In genomic region chr11:112100457-112100856, GRCh38 we compare ENCODE assay signal across 24 cellular contexts. TPM values are rescaled to one million over a fixed set of nuclear protein-coding genes. Genes with fewer than 3 reads are reported as not detected.
DNase-seq lines count a peak whose midpoint lies in the region; ATAC-seq, FAIRE-seq and TF ChIP-seq lines count a peak whose summit lies in the region.
"Had no signal": no experiment of that assay in that cellular context is flagged by ENCODE, and none has a peak within 500 bp of the region (broad histone marks: within the 10 kb centered on the region; RNA-seq: fewer than 3 reads in every experiment).

No MANE protein-coding gene starts in this region.

- TF ChIP-seq CTCF in IMR-90 (conservative IDR thresholded peaks at IDR 0.05; ENCODE audit: low read depth, low read length) (no peak), K562 (IDR thresholded peaks at IDR 0.05 in 2 of 3, conservative IDR thresholded peaks at IDR 0.05 in 1 of 3; ENCODE audit: insufficient read depth in 2 of 3, low read depth in 1 of 3, low read length in 3 of 3) (no peak), psoas muscle (IDR thresholded peaks at IDR 0.05) (no peak), Peyer's patch (IDR thresholded peaks at IDR 0.05) (no peak)

- no peaks in the 10 kb centered on the region for H3K27me3 ChIP-seq in IMR-90 (ENCODE audit: control insufficient read depth, insufficient read depth, low read length)
- no peaks in the 10 kb centered on the region for H3K27me3 ChIP-seq in K562 (ENCODE audit: control insufficient read depth in 2 of 2, insufficient read depth in 2 of 2, low read length in 2 of 2)
- no peaks in the 10 kb centered on the region for H3K27me3 ChIP-seq in psoas muscle (ENCODE audit: insufficient read depth in 3 of 3, low read length in 2 of 3)
- no peaks in the 10 kb centered on the region for H3K27me3 ChIP-seq in Peyer's patch
- H3K27me3 ChIP-seq: MG63, ovary, right atrium auricular region, tibial nerve had no signal

- peak overlapping the region; percentile 93 for H3K4ac ChIP-seq in IMR-90 (ENCODE audit: low read depth, low read length)

- H4K20me1 ChIP-seq in IMR-90 (ENCODE audit: insufficient read depth, low read length) (no peaks in the 10 kb centered on the region), K562 (replicated peaks; ENCODE audit: control insufficient read depth, insufficient read depth, low read length) (peaks cover 5% of the 10 kb centered on the region; the same call in 1 of the 2 replicates)

- peak overlapping the region; percentile 46; the same call in 1 of the 2 replicates for H2AK5ac ChIP-seq in IMR-90 (ENCODE audit: low read depth, low read length)

- peak overlapping the region; percentile 76 for H4K5ac ChIP-seq in IMR-90 (ENCODE audit: low read depth, low read length)

- in situ Hi-C loops in IMR-90 (cut with MboI; ENCODE audit: low sequenced_read_pairs) = loop anchor here (25.0 kb wide), 1 partner anchor 1187 kb away; no protein-coding TSS in a partner anchor
- in situ Hi-C loops in K562 (cut with MboI) = no loop called here

- H3K4me3 ChIP-seq in IMR-90 (ENCODE audit: insufficient read depth, low read depth, low read length) (no peak overlapping the region), K562 (no peak overlapping the region), psoas muscle (peak overlapping the region; percentile 16), Peyer's patch (no peak overlapping the region)
- H3K4me3 ChIP-seq: MG63, ovary, right atrium auricular region, tibial nerve had no signal

- H4K8ac ChIP-seq in IMR-90 (ENCODE audit: low read depth in 2 of 2, low read length in 2 of 2) = peak overlapping the region in 1 of 2 experiments; percentile 83; a peak in 3 of 4 replicates

- peak overlapping the region; percentile 94 for H3K18ac ChIP-seq in IMR-90 (ENCODE audit: low read depth, low read length)

- peak; percentile 80 for ATAC-seq in IMR-90 (ENCODE audit: low read depth)
- ATAC-seq in K562 = no peak
- ATAC-seq in psoas muscle = peak; percentile 46 to 70 (median 60)
- no peak for ATAC-seq in HG03342 (IDR thresholded peaks at IDR 0.05; ENCODE audit: unreplicated experiment)
- ATAC-seq: esophagus mucosa had no signal

- H3K56ac ChIP-seq in IMR-90 (ENCODE audit: extremely low read depth, insufficient read depth, low read length) = peak overlapping the region; percentile 60; the same call in 1 of the 2 replicates

- intact Hi-C loops in IMR-90 (cut with micrococcal nuclease) (no loop called here), K562 (cut with micrococcal nuclease) (no loop called here), psoas muscle (cut with DNase I) (no loop called here)

- H3K14ac ChIP-seq in IMR-90 (replicated peaks; ENCODE audit: low read depth, low read length) = peak overlapping the region; percentile 79

- H2AK9ac ChIP-seq in IMR-90 (replicated peaks; ENCODE audit: low read depth, low read length, poor library complexity) = no peak overlapping the region

- CTCF ChIA-PET in IMR-90 (lab: Yijun Ruan, JAX) (interaction anchor here (1.0 kb wide), 1 partner anchor 13 kb away, joined by 4 read pairs; no protein-coding TSS in a partner anchor), K562 (lab: Yijun Ruan, JAX; ENCODE audit: low intra/inter-chr PET ratio) (interaction anchor here (0.6 kb wide), 1 partner anchor 180 kb away, joined by 3 read pairs; no protein-coding TSS in a partner anchor)

- peak overlapping the region; percentile 51; the same call in 1 of the 3 replicates for H2BK15ac ChIP-seq in IMR-90 (ENCODE audit: low read depth, low read length)

- peak overlapping the region; percentile 96 for H2BK5ac ChIP-seq in IMR-90 (ENCODE audit: low read depth, low read length, poor library complexity, severe bottlenecking)

- H3K4me1 ChIP-seq in IMR-90 (ENCODE audit: control insufficient read depth, insufficient read depth, low read length) (peaks cover 21% of the 10 kb centered on the region), K562 (replicated peaks in 1 of 2; ENCODE audit: control insufficient read depth in 2 of 2, insufficient read depth in 2 of 2, low read length in 2 of 2) (peaks cover 12 to 14% of the 10 kb centered on the region in 2 experiments; a peak in 4 of 5 replicates), psoas muscle (peaks cover 26% of the 10 kb centered on the region), Peyer's patch (no peaks in the 10 kb centered on the region)
- H3K4me1 ChIP-seq: right atrium auricular region, tibial nerve had no signal

- peaks cover 3% of the 10 kb centered on the region for H3K36me3 ChIP-seq in IMR-90 (ENCODE audit: control insufficient read depth, insufficient read depth, low read length)
- H3K36me3 ChIP-seq in K562 (ENCODE audit: control insufficient read depth, insufficient read depth, low read length) = peaks cover 13% of the 10 kb centered on the region
- H3K36me3 ChIP-seq in psoas muscle (ENCODE audit: insufficient read depth in 1 of 2, low read depth in 1 of 2) = peaks cover 5 to 30% of the 10 kb centered on the region in 2 donors
- H3K36me3 ChIP-seq in Peyer's patch = peaks cover 0 to 9% (median 0%) of the 10 kb centered on the region in 3 donors
- H3K36me3 ChIP-seq: ovary had no signal

- TF ChIP-seq RAD21 in IMR-90 (IDR thresholded peaks at IDR 0.05; ENCODE audit: low read length) = no peak
- no peak for TF ChIP-seq RAD21 in K562 (CRISPR knock-in tag; conservative IDR thresholded peaks at IDR 0.05 in 1 of 2, IDR thresholded peaks at IDR 0.05 in 1 of 2)

- H2AFZ ChIP-seq in IMR-90 (replicated peaks; ENCODE audit: low read length, poor library complexity) = peak overlapping the region; percentile 25
- no peak overlapping the region for H2AFZ ChIP-seq in K562 (ENCODE audit: low read depth, low read length)

- H3K9me3 ChIP-seq in IMR-90 (ENCODE audit: control insufficient read depth, insufficient read depth, low read length) (no peaks in the 10 kb centered on the region), K562 (replicated peaks; ENCODE audit: control insufficient read depth, insufficient read depth, low read depth, low read length) (no peaks in the 10 kb centered on the region), psoas muscle (no peaks in the 10 kb centered on the region), Peyer's patch (no peaks in the 10 kb centered on the region)
- H3K9me3 ChIP-seq: MG63, ovary, right atrium auricular region, tibial nerve had no signal

- peak overlapping the region; percentile 96 for H2BK20ac ChIP-seq in IMR-90 (ENCODE audit: low read depth, low read length)

- peaks cover 11 to 21% of the 10 kb centered on the region in 2 experiments; a peak in 3 of 4 replicates for H3K79me1 ChIP-seq in IMR-90 (ENCODE audit: low read depth in 1 of 2, low read length in 2 of 2)

- peak overlapping the region; percentile 33; the same call in 1 of the 2 replicates for H3K9ac ChIP-seq in IMR-90 (ENCODE audit: low read depth, low read length)
- no peak overlapping the region for H3K9ac ChIP-seq in K562 (ENCODE audit: insufficient read depth in 1 of 2, low read depth in 2 of 2, low read length in 2 of 2)

- peak overlapping the region; percentile 90 for H4K91ac ChIP-seq in IMR-90 (ENCODE audit: insufficient read depth, low read depth, low read length)

- FAIRE-seq in K562 (lab: Jason Lieb, UNC) = no peak
- FAIRE-seq: colon, GM12891 had no signal

- TF ChIP-seq EP300 in K562 (IDR thresholded peaks at IDR 0.05; ENCODE audit: low read length) = no peak

- peak overlapping the region; percentile 98 for H2BK120ac ChIP-seq in IMR-90 (ENCODE audit: low read depth, low read length)

- H3K9me1 ChIP-seq in IMR-90 (ENCODE audit: insufficient read depth, low read length) (peaks cover 15% of the 10 kb centered on the region; the same call in 1 of the 2 replicates), K562 (ENCODE audit: control insufficient read depth, insufficient read depth, low read length) (no peaks in the 10 kb centered on the region)

- H3K4me2 ChIP-seq in IMR-90 (ENCODE audit: low read depth, low read length) (peak overlapping the region; percentile 77), K562 (ENCODE audit: insufficient read depth, low read length) (no peak overlapping the region)

- H3K27ac ChIP-seq in IMR-90 (ENCODE audit: insufficient read depth, low read length) (peak overlapping the region; percentile 79; the same call in 1 of the 2 replicates), K562 (ENCODE audit: extremely low read depth, low read depth, low read length) (no peak overlapping the region), psoas muscle (peak overlapping the region; percentile 72), Peyer's patch (no peak overlapping the region)
- H3K27ac ChIP-seq: ovary, right atrium auricular region, tibial nerve, WERI-Rb-1 had no signal

- no peaks in the 10 kb centered on the region for H3K79me2 ChIP-seq in K562 (ENCODE audit: control insufficient read depth, insufficient read depth, low read length)

- no TSS peak for BruUV-seq in IMR-90 (replicated peaks; lab: Mats Ljungman, UMichigan)
- BruUV-seq in K562 (replicated peaks; lab: Mats Ljungman, UMichigan) = no TSS peak

- dilution Hi-C loops in IMR-90 (cut with HindIII; ENCODE audit: low sequenced_read_pairs, unreplicated experiment) = no loop called here

- H3K23ac ChIP-seq in IMR-90 (ENCODE audit: low read depth, low read length) = peak overlapping the region; percentile 61; the same call in 1 of the 2 replicates

- TF ChIP-seq POLR2A in IMR-90 (IDR thresholded peaks at IDR 0.05; ENCODE audit: low read depth, low read length) (no peak), K562 (conservative IDR thresholded peaks at IDR 0.05) (no peak), Peyer's patch (IDR thresholded peaks at IDR 0.05) (no peak)

- WGBS in IMR-90 (ENCODE audit: extremely low coverage in 2 of 2, insufficient read length in 1 of 2), 2 experiments = no CpG with 5 or more reads among the region's 2 CpGs
- 34% methylated on average over 2 of the region's 2 CpGs for WGBS in K562 (ENCODE audit: insufficient coverage, low coverage, missing lambda C conversion rate)
- WGBS in psoas muscle, 3 donors = 21 to 43% (median 34%) methylated on average over 2 of the region's 2 CpGs

- peak; percentile 80 for DNase-seq in IMR-90
- DNase-seq in K562 (ENCODE audit: extremely low read depth in 1 of 4, low spot score in 3 of 4) = no peak
- DNase-seq in hepatic stellate cell (ENCODE audit: low spot score) = peak; percentile 68
- no peak for DNase-seq in psoas muscle
- DNase-seq in activated gamma-delta T cell treated with Interleukin-2 at 50 U/mL for 16 hours = no peak
- no peak for DNase-seq in GM19240 (ENCODE audit: insufficient read length, low spot score)
- DNase-seq in Peyer's patch = no peak
- DNase-seq: activated CD8-positive, alpha-beta memory T cell treated with anti-CD3 and anti-CD28 coated beads, Interleukin-2, amount 50 U/mL, for 4 hours; Calu3; mesendoderm; MG63; naive B cell; NCI-H1417 treated with DMSO at 0.1 percent for 48 hours; NCI-H446; ovary; T-helper 9 cell; WERI-Rb-1 had no signal

- POLR2A ChIA-PET in IMR-90 (lab: Charles Lee; ENCODE audit: unreplicated experiment) (no interaction called here), K562 (lab: Yijun Ruan, JAX) (interaction anchor here (1.3 kb wide), 1 partner anchor 9 kb away, joined by 3 read pairs; no protein-coding TSS in a partner anchor)

RNA-seq across cellular contexts. Expression of gene SDHD, which starts 13.8 kb away (rescaled TPM):
- total RNA-seq in IMR-90 (2012; rRNA removed) = 83.2 and 130 TPM in 2 replicates
- 165 and 166 TPM in 2 replicates for polyA plus RNA-seq in IMR-90 (2012; rRNA removed)
- polyA plus RNA-seq in IMR-90 (2012; cell fraction: cytosol; rRNA removed) = 28.8 and 42.1 TPM in 2 replicates
- polyA plus RNA-seq in IMR-90 (2012; cell fraction: nucleus; rRNA removed; ENCODE audit: low replicate concordance) = 26.7 and 38.4 TPM in 2 replicates
- 36.9 and 54.3 TPM in 2 replicates for total RNA-seq in K562 (2011; cell fraction: chromatin; rRNA removed; ENCODE audit: low replicate concordance)
- 66.0 and 67.4 TPM in 2 replicates for total RNA-seq in K562 (2011; cell fraction: nucleolus; rRNA removed)
- total RNA-seq in K562 (2011; cell fraction: nucleoplasm; rRNA removed) = 67.2 and 80.8 TPM in 2 replicates
- total RNA-seq in K562 (2014; rRNA removed) = 117 and 150 TPM in 2 replicates
- 239 and 242 TPM in 2 replicates for total RNA-seq in K562 (2014; rRNA removed; fragmentation: Illumina TruSeq; extraction: Trizol)
- total RNA-seq in K562 (2015; rRNA removed; fragmentation: Illumina TruSeq; extraction: Trizol) = 156 and 174 TPM in 2 replicates
- total RNA-seq in K562 (2021) = 176 and 197 TPM in 2 replicates
- 276 and 303 TPM in 2 replicates for polyA plus RNA-seq in K562 (2011; rRNA removed)
- polyA plus RNA-seq in K562 (2011; cell fraction: cytosol; rRNA removed) = 544 and 575 TPM in 2 replicates
- polyA plus RNA-seq in K562 (2011; cell fraction: nucleus; rRNA removed) = 122 and 139 TPM in 2 replicates
- polyA plus RNA-seq in K562 (2012) = 150 and 211 TPM in 2 replicates
- polyA plus RNA-seq in K562 (2014; fragmentation: Illumina TruSeq; extraction: Trizol) = 201 and 215 TPM in 2 replicates
- 1,000 to 10,000 TPM; 1,105 to 1,225 TPM for polyA plus RNA-seq in K562 (2014; fragmentation: Nextera tagmentation; extraction: Ambion mirVana)
- 215 and 243 TPM in 2 replicates for polyA plus RNA-seq in K562 (2014; rRNA removed)
- 281 and 364 TPM in 2 replicates for polyA minus RNA-seq in K562 (2011; rRNA and poly(A)+ RNA removed)
- 120 and 142 TPM in 2 replicates for polyA minus RNA-seq in K562 (2011; cell fraction: cytosol; rRNA and poly(A)+ RNA removed)
- 27.1 and 46.9 TPM in 2 replicates for polyA minus RNA-seq in K562 (2011; cell fraction: nucleus; rRNA and poly(A)+ RNA removed)
- total RNA-seq in psoas muscle = 100 to 1,000 TPM; 168 to 264 (median 192) TPM
- polyA plus RNA-seq in psoas muscle = 100 to 1,000 TPM; 219 to 256 (median 234) TPM
- total RNA-seq in Peyer's patch = 100 to 1,000 TPM; 114 to 290 (median 149) TPM

RNA-seq across cellular contexts. Expression of gene TIMM8B, which starts 13.9 kb away (rescaled TPM):
- total RNA-seq in IMR-90 (2012; rRNA removed) (35.5 and 48.9 TPM in 2 replicates), K562 (2014; rRNA removed) (145 and 209 TPM in 2 replicates), K562 (2014; rRNA removed; fragmentation: Illumina TruSeq; extraction: Trizol) (108 and 117 TPM in 2 replicates), K562 (2015; rRNA removed; fragmentation: Illumina TruSeq; extraction: Trizol) (106 and 117 TPM in 2 replicates), K562 (2021) (104 and 113 TPM in 2 replicates), psoas muscle (100 to 1,000 TPM in 1 of 4 donors, 10 to 100 TPM in 3; 86.6 to 105 (median 90.6) TPM), Peyer's patch (10 to 100 TPM; 27.8 to 33.3 (median 29.8) TPM)
- polyA plus RNA-seq in IMR-90 (2012; rRNA removed) (103 and 119 TPM in 2 replicates), K562 (2011; rRNA removed) (124 and 175 TPM in 2 replicates), K562 (2014; fragmentation: Illumina TruSeq; extraction: Trizol) (95.8 and 105 TPM in 2 replicates), K562 (2014; fragmentation: Nextera tagmentation; extraction: Ambion mirVana) (100 to 1,000 TPM; 325 to 338 TPM), K562 (2014; rRNA removed) (200 and 208 TPM in 2 replicates), psoas muscle (100 to 1,000 TPM in 2 of 3 donors, 10 to 100 TPM in 1; 84.3 to 152 (median 120) TPM)
- polyA plus RNA-seq in IMR-90 (2012; cell fraction: cytosol; rRNA removed) = 51.4 and 105 TPM in 2 replicates
- polyA plus RNA-seq in IMR-90 (2012; cell fraction: nucleus; rRNA removed; ENCODE audit: low replicate concordance) = 11.7 and 25.7 TPM in 2 replicates
- 15.0 and 19.8 TPM in 2 replicates for total RNA-seq in K562 (2011; cell fraction: chromatin; rRNA removed; ENCODE audit: low replicate concordance)
- total RNA-seq in K562 (2011; cell fraction: nucleolus; rRNA removed) = 27.7 and 34.7 TPM in 2 replicates
- total RNA-seq in K562 (2011; cell fraction: nucleoplasm; rRNA removed) = 27.4 and 37.3 TPM in 2 replicates
- polyA plus RNA-seq in K562 (2011; cell fraction: cytosol; rRNA removed) = 126 and 165 TPM in 2 replicates
- polyA plus RNA-seq in K562 (2011; cell fraction: nucleus; rRNA removed) = 89.6 and 91.5 TPM in 2 replicates
- polyA plus RNA-seq in K562 (2012) = 85.4 and 177 TPM in 2 replicates
- 41.4 and 45.7 TPM in 2 replicates for polyA minus RNA-seq in K562 (2011; rRNA and poly(A)+ RNA removed)
- polyA minus RNA-seq in K562 (2011; cell fraction: cytosol; rRNA and poly(A)+ RNA removed) = 14.5 and 20.1 TPM in 2 replicates
- 17.5 and 27.4 TPM in 2 replicates for polyA minus RNA-seq in K562 (2011; cell fraction: nucleus; rRNA and poly(A)+ RNA removed)

RNA-seq across cellular contexts. Expression of gene NKAPD1, which starts 26.4 kb away (rescaled TPM):
- total RNA-seq in IMR-90 (2012; rRNA removed) (17.2 and 24.4 TPM in 2 replicates), K562 (2014; rRNA removed) (26.8 and 28.2 TPM in 2 replicates), K562 (2014; rRNA removed; fragmentation: Illumina TruSeq; extraction: Trizol) (49.7 and 62.0 TPM in 2 replicates), K562 (2015; rRNA removed; fragmentation: Illumina TruSeq; extraction: Trizol) (54.1 and 56.6 TPM in 2 replicates), K562 (2021) (25.7 and 28.1 TPM in 2 replicates), psoas muscle (10 to 100 TPM in 2 of 4 donors, 1 to 10 TPM in 2; 9.3 to 13.8 (median 10.8) TPM), Peyer's patch (10 to 100 TPM; 10.1 to 28.1 (median 11.8) TPM)
- polyA plus RNA-seq in IMR-90 (2012; rRNA removed) (7.1 and 8.4 TPM in 2 replicates), K562 (2011; rRNA removed) (21.8 and 31.9 TPM in 2 replicates), K562 (2014; fragmentation: Illumina TruSeq; extraction: Trizol) (50.7 and 73.5 TPM in 2 replicates), K562 (2014; fragmentation: Nextera tagmentation; extraction: Ambion mirVana) (10 to 100 TPM; 14.1 to 18.3 TPM), K562 (2014; rRNA removed) (29.3 and 45.9 TPM in 2 replicates), psoas muscle (10 to 100 TPM in 1 of 3 donors, 1 to 10 TPM in 2; 8.5 to 21.6 (median 9.0) TPM)
- polyA plus RNA-seq in IMR-90 (2012; cell fraction: cytosol; rRNA removed) = 2.1 and 2.5 TPM in 2 replicates
- 1.3 and 4.8 TPM in 2 replicates for polyA plus RNA-seq in IMR-90 (2012; cell fraction: nucleus; rRNA removed; ENCODE audit: low replicate concordance)
- total RNA-seq in K562 (2011; cell fraction: chromatin; rRNA removed; ENCODE audit: low replicate concordance) = 13.4 and 33.1 TPM in 2 replicates
- total RNA-seq in K562 (2011; cell fraction: nucleolus; rRNA removed) = 11.7 and 11.8 TPM in 2 replicates
- total RNA-seq in K562 (2011; cell fraction: nucleoplasm; rRNA removed) = 20.8 and 32.0 TPM in 2 replicates
- 6.6 and 11.7 TPM in 2 replicates for polyA plus RNA-seq in K562 (2011; cell fraction: cytosol; rRNA removed)
- 16.0 and 17.8 TPM in 2 replicates for polyA plus RNA-seq in K562 (2011; cell fraction: nucleus; rRNA removed)
- polyA plus RNA-seq in K562 (2012) = 25.6 and 27.9 TPM in 2 replicates
- 36.4 and 38.6 TPM in 2 replicates for polyA minus RNA-seq in K562 (2011; rRNA and poly(A)+ RNA removed)
- 8.2 and 19.0 TPM in 2 replicates for polyA minus RNA-seq in K562 (2011; cell fraction: cytosol; rRNA and poly(A)+ RNA removed)
- polyA minus RNA-seq in K562 (2011; cell fraction: nucleus; rRNA and poly(A)+ RNA removed) = 12.9 and 21.2 TPM in 2 replicates

RNA-seq across cellular contexts. Expression of gene PIH1D2, which starts 26.6 kb away (rescaled TPM):
- 1.1 and 2.2 TPM in 2 replicates for total RNA-seq in IMR-90 (2012; rRNA removed)
- 0.89 and 1.1 TPM in 2 replicates for polyA plus RNA-seq in IMR-90 (2012; rRNA removed)
- polyA plus RNA-seq in IMR-90 (2012; cell fraction: cytosol; rRNA removed) = 0.13 and 0.23 TPM in 2 replicates
- polyA plus RNA-seq in IMR-90 (2012; cell fraction: nucleus; rRNA removed; ENCODE audit: low replicate concordance) = 0.13 and 1.3 TPM in 2 replicates
- total RNA-seq in K562 (2011; cell fraction: chromatin; rRNA removed; ENCODE audit: low replicate concordance) = 0.97 and 1.5 TPM in 2 replicates
- total RNA-seq in K562 (2011; cell fraction: nucleolus; rRNA removed) = 0.79 and 1.3 TPM in 2 replicates
- total RNA-seq in K562 (2011; cell fraction: nucleoplasm; rRNA removed) = 1.0 and 1.9 TPM in 2 replicates
- total RNA-seq in K562 (2014; rRNA removed) = 1.5 and 2.1 TPM in 2 replicates
- 3.3 and 3.5 TPM in 2 replicates for total RNA-seq in K562 (2014; rRNA removed; fragmentation: Illumina TruSeq; extraction: Trizol)
- 1.7 and 3.0 TPM in 2 replicates for total RNA-seq in K562 (2015; rRNA removed; fragmentation: Illumina TruSeq; extraction: Trizol)
- 1.3 and 1.5 TPM in 2 replicates for total RNA-seq in K562 (2021)
- polyA plus RNA-seq in K562 (2011; rRNA removed) = 1.8 and 3.8 TPM in 2 replicates
- 0.68 and 0.69 TPM in 2 replicates for polyA plus RNA-seq in K562 (2011; cell fraction: cytosol; rRNA removed)
- polyA plus RNA-seq in K562 (2011; cell fraction: nucleus; rRNA removed) = 1.8 and 2.5 TPM in 2 replicates
- polyA plus RNA-seq in K562 (2012) = 1.6 and 1.8 TPM in 2 replicates
- polyA plus RNA-seq in K562 (2014; fragmentation: Illumina TruSeq; extraction: Trizol) = 2.5 and 2.8 TPM in 2 replicates
- 1 to 10 TPM; 3.9 to 5.4 TPM for polyA plus RNA-seq in K562 (2014; fragmentation: Nextera tagmentation; extraction: Ambion mirVana)
- 1.2 and 1.6 TPM in 2 replicates for polyA plus RNA-seq in K562 (2014; rRNA removed)
- polyA minus RNA-seq in K562 (2011; rRNA and poly(A)+ RNA removed) = 1.4 and 1.5 TPM in 2 replicates
- polyA minus RNA-seq in K562 (2011; cell fraction: cytosol; rRNA and poly(A)+ RNA removed) = 0.86 TPM in 1 of 2 replicates, not detected in the other
- 0.67 and 0.81 TPM in 2 replicates for polyA minus RNA-seq in K562 (2011; cell fraction: nucleus; rRNA and poly(A)+ RNA removed)
- total RNA-seq in psoas muscle = 1 to 10 TPM in 2 of 4 donors, under 1 TPM in 2; 0.49 to 1.3 (median 0.97) TPM
- 1 to 10 TPM; 1.2 to 3.0 (median 1.8) TPM for polyA plus RNA-seq in psoas muscle
- total RNA-seq in Peyer's patch = 10 to 100 TPM in 1 of 4 donors, 1 to 10 TPM in 1, not detected in 2; 2.8 to 11.6 TPM
- polyA plus RNA-seq: CD14-positive monocyte had no signal

Comparison
In these comparisons a context has a peak if more than half of its experiments do, and no peak if none do; other contexts are left out.
1. ATAC-seq: peak in IMR-90 (single experiment) and psoas muscle (4 of 4); none in K562 (single experiment) and HG03342 (single experiment).
2. DNase-seq: peak in IMR-90 (single experiment) and hepatic stellate cell (single experiment); none in K562 (0 of 4), psoas muscle (0 of 2), activated gamma-delta T cell treated with Interleukin-2 at 50 U/mL for 16 hours (single experiment), GM19240 (single experiment) and Peyer's patch (0 of 3).
3. H3K27ac ChIP-seq: peak in IMR-90 (single experiment) and psoas muscle (single experiment); none in K562 (single experiment) and Peyer's patch (0 of 4).